Comparison of ENCODE assay signal across 1 cellular context in the genomic region with DNA sequence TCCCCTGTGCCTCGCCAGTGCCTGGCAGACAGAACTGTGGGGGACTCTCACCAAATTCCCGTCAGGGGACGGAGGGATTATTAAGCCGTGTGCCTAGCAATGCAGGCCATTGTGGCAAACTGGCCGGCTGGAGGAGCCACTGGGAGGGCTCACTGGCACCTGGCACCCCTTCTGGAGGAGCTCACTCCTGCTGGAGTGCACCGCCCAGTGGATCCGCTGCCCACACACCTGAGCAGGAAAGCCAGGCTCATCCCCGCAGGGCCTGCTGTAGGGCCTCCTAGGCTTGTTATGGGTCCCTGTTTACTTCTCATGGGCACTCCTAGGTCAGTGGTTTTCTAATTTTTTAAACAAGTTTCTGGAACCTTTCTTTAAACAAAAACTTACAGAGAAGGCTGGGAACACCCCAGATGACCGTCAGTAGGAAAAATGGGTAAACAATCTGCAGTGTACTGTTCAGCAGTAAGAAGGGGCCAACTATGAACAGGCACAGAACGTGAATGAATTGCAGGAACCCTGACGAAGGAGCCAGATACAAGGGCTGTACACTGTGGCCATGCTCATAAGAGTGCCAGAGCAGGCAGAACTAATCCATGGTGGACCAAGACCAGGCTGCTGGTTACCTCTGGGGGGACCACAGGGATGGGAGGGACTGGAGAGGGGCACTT.
TF ChIP-seq lines count a peak whose summit lies in the region.

No MANE protein-coding gene starts in this region.

TF ChIP-seq in H1, 55 proteins besides CTCF, POLR2A, EP300 and RAD21:
- TF ChIP-seq CBX8 (IDR thresholded peaks at IDR 0.05; ENCODE audit: borderline replicate concordance, low read depth, low read length), result no peak
- TF ChIP-seq SRF (IDR thresholded peaks at IDR 0.05; ENCODE audit: low read depth, low read length), result no peak
- TF ChIP-seq FOSL1 (IDR thresholded peaks at IDR 0.05; ENCODE audit: insufficient read depth, low read depth, low read length), result no peak
- TF ChIP-seq, protein P1, sequence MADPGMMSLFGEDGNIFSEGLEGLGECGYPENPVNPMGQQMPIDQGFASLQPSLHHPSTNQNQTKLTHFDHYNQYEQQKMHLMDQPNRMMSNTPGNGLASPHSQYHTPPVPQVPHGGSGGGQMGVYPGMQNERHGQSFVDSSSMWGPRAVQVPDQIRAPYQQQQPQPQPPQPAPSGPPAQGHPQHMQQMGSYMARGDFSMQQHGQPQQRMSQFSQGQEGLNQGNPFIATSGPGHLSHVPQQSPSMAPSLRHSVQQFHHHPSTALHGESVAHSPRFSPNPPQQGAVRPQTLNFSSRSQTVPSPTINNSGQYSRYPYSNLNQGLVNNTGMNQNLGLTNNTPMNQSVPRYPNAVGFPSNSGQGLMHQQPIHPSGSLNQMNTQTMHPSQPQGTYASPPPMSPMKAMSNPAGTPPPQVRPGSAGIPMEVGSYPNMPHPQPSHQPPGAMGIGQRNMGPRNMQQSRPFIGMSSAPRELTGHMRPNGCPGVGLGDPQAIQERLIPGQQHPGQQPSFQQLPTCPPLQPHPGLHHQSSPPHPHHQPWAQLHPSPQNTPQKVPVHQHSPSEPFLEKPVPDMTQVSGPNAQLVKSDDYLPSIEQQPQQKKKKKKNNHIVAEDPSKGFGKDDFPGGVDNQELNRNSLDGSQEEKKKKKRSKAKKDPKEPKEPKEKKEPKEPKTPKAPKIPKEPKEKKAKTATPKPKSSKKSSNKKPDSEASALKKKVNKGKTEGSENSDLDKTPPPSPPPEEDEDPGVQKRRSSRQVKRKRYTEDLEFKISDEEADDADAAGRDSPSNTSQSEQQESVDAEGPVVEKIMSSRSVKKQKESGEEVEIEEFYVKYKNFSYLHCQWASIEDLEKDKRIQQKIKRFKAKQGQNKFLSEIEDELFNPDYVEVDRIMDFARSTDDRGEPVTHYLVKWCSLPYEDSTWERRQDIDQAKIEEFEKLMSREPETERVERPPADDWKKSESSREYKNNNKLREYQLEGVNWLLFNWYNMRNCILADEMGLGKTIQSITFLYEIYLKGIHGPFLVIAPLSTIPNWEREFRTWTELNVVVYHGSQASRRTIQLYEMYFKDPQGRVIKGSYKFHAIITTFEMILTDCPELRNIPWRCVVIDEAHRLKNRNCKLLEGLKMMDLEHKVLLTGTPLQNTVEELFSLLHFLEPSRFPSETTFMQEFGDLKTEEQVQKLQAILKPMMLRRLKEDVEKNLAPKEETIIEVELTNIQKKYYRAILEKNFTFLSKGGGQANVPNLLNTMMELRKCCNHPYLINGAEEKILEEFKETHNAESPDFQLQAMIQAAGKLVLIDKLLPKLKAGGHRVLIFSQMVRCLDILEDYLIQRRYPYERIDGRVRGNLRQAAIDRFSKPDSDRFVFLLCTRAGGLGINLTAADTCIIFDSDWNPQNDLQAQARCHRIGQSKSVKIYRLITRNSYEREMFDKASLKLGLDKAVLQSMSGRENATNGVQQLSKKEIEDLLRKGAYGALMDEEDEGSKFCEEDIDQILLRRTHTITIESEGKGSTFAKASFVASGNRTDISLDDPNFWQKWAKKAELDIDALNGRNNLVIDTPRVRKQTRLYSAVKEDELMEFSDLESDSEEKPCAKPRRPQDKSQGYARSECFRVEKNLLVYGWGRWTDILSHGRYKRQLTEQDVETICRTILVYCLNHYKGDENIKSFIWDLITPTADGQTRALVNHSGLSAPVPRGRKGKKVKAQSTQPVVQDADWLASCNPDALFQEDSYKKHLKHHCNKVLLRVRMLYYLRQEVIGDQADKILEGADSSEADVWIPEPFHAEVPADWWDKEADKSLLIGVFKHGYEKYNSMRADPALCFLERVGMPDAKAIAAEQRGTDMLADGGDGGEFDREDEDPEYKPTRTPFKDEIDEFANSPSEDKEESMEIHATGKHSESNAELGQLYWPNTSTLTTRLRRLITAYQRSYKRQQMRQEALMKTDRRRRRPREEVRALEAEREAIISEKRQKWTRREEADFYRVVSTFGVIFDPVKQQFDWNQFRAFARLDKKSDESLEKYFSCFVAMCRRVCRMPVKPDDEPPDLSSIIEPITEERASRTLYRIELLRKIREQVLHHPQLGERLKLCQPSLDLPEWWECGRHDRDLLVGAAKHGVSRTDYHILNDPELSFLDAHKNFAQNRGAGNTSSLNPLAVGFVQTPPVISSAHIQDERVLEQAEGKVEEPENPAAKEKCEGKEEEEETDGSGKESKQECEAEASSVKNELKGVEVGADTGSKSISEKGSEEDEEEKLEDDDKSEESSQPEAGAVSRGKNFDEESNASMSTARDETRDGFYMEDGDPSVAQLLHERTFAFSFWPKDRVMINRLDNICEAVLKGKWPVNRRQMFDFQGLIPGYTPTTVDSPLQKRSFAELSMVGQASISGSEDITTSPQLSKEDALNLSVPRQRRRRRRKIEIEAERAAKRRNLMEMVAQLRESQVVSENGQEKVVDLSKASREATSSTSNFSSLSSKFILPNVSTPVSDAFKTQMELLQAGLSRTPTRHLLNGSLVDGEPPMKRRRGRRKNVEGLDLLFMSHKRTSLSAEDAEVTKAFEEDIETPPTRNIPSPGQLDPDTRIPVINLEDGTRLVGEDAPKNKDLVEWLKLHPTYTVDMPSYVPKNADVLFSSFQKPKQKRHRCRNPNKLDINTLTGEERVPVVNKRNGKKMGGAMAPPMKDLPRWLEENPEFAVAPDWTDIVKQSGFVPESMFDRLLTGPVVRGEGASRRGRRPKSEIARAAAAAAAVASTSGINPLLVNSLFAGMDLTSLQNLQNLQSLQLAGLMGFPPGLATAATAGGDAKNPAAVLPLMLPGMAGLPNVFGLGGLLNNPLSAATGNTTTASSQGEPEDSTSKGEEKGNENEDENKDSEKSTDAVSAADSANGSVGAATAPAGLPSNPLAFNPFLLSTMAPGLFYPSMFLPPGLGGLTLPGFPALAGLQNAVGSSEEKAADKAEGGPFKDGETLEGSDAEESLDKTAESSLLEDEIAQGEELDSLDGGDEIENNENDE (IDR thresholded peaks at IDR 0.05; ENCODE audit: insufficient replicate concordance, low read length), result no peak
- no peak for TF ChIP-seq PHF8 (conservative IDR thresholded peaks at IDR 0.05; ENCODE audit: low read depth, low read length)
- no peak for TF ChIP-seq EZH2 (IDR thresholded peaks at IDR 0.05; ENCODE audit: low read depth, low read length, severe bottlenecking)
- no peak for TF ChIP-seq TEAD4 (IDR thresholded peaks at IDR 0.05; ENCODE audit: low read depth, low read length)
- no peak for TF ChIP-seq SUZ12 (IDR thresholded peaks at IDR 0.05; ENCODE audit: low read length)
- no peak for TF ChIP-seq BRCA1 (IDR thresholded peaks at IDR 0.05; ENCODE audit: low read depth, low read length)
- TF ChIP-seq MAFK (IDR thresholded peaks at IDR 0.05; ENCODE audit: low read depth, low read length), result no peak
- TF ChIP-seq CHD1 (IDR thresholded peaks at IDR 0.05; ENCODE audit: low read depth, low read length), result no peak
- no peak for TF ChIP-seq CEBPB (IDR thresholded peaks at IDR 0.05; ENCODE audit: low read depth, low read length)
- no peak for TF ChIP-seq YY1 (IDR thresholded peaks at IDR 0.05; ENCODE audit: low read depth, low read length)
- TF ChIP-seq SIX5 (IDR thresholded peaks at IDR 0.05; ENCODE audit: low read depth, low read length), result no peak
- no peak for TF ChIP-seq KDM5A (IDR thresholded peaks at IDR 0.05; ENCODE audit: low read length)
- TF ChIP-seq EGR1 (IDR thresholded peaks at IDR 0.05; ENCODE audit: borderline replicate concordance, low read depth, low read length), result no peak
TF ChIP-seq in H1: peak in this region for 0.
